18 cellular contexts compared by ENCODE assay signal in genomic region chr12:4812621-4813327, GRCh38.
"Had no signal": no experiment of that assay in that cellular context is flagged by ENCODE, and none has a peak within 500 bp of the region (broad histone marks: within the 10 kb centered on the region; RNA-seq: fewer than 3 reads in every experiment).

No MANE protein-coding gene starts in this region.

- H3K27me3 ChIP-seq: thyroid gland had no signal

- H3K9me3 Mint-ChIP-seq: naive B cell, nephron had no signal

- H3K4me3 ChIP-seq: esophagus squamous epithelium, psoas muscle, thyroid gland, uterus had no signal

- H3K9me3 ChIP-seq: esophagus squamous epithelium, neutrophil, psoas muscle, thyroid gland, uterus had no signal

- H3K27ac ChIP-seq: esophagus squamous epithelium, neutrophil, psoas muscle, thyroid gland, uterus had no signal

- DNase-seq: cortex of kidney; effector memory CD4-positive, alpha-beta T cell; esophagus squamous epithelium; foreskin fibroblast; head of caudate nucleus; hippocampal formation; left colon; mesendoderm; naive B cell; psoas muscle; small intestine; stimulated activated CD4-positive, alpha-beta T cell treated with anti-CD3 and anti-CD28 coated beads, Interleukin-12 subunit alpha, Interleukin-12 subunit beta, amount 100 ng/mL, for 4 hours; stimulated activated naive CD4-positive, alpha-beta T cell; thyroid gland; uterus had no signal

- H3K27ac Mint-ChIP-seq: naive B cell, nephron, type B pancreatic cell had no signal

- ATAC-seq: left colon, psoas muscle had no signal
